35 cellular contexts compared by ENCODE assay signal in genomic region chr2:88892788-88893187, GRCh38.
"Had no signal": no experiment of that assay in that cellular context is flagged by ENCODE, and none has a peak within 500 bp of the region (broad histone marks: within the 10 kb centered on the region; RNA-seq: fewer than 3 reads in every experiment).

No MANE protein-coding gene starts in this region.

- H3K4me3 ChIP-seq: ascending aorta, cardiac muscle cell had no signal

- H3K36me3 ChIP-seq: ascending aorta, cardiac muscle cell had no signal

- H3K27ac ChIP-seq: ascending aorta, cardiac muscle cell, VCaP had no signal

- DNase-seq: activated B cell treated with CpG ODN at 0.5 μM for 24 hours; activated CD4-positive, alpha-beta memory T cell treated with anti-CD3 and anti-CD28 coated beads for 36 hours; activated CD4-positive, alpha-beta T cell treated with anti-CD3 and anti-CD28 coated beads for 4 hours; activated CD4-positive, alpha-beta T cell treated with anti-CD3 and anti-CD28 coated beads, Interleukin-2, amount 10 ng/mL, durations not matched to agents 24 days and 14 days; activated CD4-positive, alpha-beta T cell treated with anti-CD3 and anti-CD28 coated beads, Interleukin-2, amount 50 U/mL, for 1 hour; activated CD4-positive, alpha-beta T cell treated with anti-CD3 and anti-CD28 coated beads, Interleukin-2, amount 50 U/mL, for 4 hours; activated CD4-positive, CD25-positive, alpha-beta regulatory T cell treated with anti-CD3 and anti-CD28 coated beads, Interleukin-2, amount 50 U/mL, for 72 hours; activated CD8-positive, alpha-beta memory T cell treated with anti-CD3 and anti-CD28 coated beads, Interleukin-2, amount 50 U/mL, for 4 hours; activated CD8-positive, alpha-beta T cell treated with anti-CD3 and anti-CD28 coated beads for 36 hours; activated effector memory CD4-positive, alpha-beta T cell treated with Interleukin-2 at 50 U/mL for 16 hours; activated gamma-delta T cell; activated naive CD4-positive, alpha-beta T cell treated with anti-CD3 and anti-CD28 coated beads, Interleukin-2, amount 10 ng/mL, durations not matched to agents 7 days and 5 days; activated naive CD4-positive, alpha-beta T cell treated with Interleukin-2 at 50 U/mL for 16 hours; activated naive CD8-positive, alpha-beta T cell treated with anti-CD3 and anti-CD28 coated beads, Interleukin-2, amount 10 ng/mL, durations not matched to agents 7 days and 5 days; activated naive CD8-positive, alpha-beta T cell treated with anti-CD3 and anti-CD28 coated beads, Interleukin-2, amount 50 U/mL, for 24 hours; activated T-cell treated with anti-CD3 and anti-CD28 coated beads, Interleukin-2, amount 50 U/mL, for 24 hours; activated T-cell treated with anti-CD3 and anti-CD28 coated beads, Interleukin-2, amount 50 U/mL, for 48 hours; amygdala; anterior cingulate cortex; caudate nucleus; cerebellar nuclear complex; T-helper 2 cell; T-helper 9 cell had no signal

- H3K9me3 ChIP-seq: ascending aorta had no signal

- H3K9me3 Mint-ChIP-seq: activated B cell treated with CpG ODN at 0.5 μM for 24 hours; activated CD4-positive, alpha-beta memory T cell treated with anti-CD3 and anti-CD28 coated beads for 36 hours; activated CD4-positive, alpha-beta T cell treated with anti-CD3 and anti-CD28 coated beads, Interleukin-2, amount 10 ng/mL, durations not matched to agents 24 days and 14 days; activated CD8-positive, alpha-beta T cell treated with anti-CD3 and anti-CD28 coated beads for 36 hours; activated naive CD4-positive, alpha-beta T cell treated with anti-CD3 and anti-CD28 coated beads, Interleukin-2, amount 10 ng/mL, durations not matched to agents 7 days and 5 days; activated naive CD4-positive, alpha-beta T cell treated with anti-CD3 and anti-CD28 coated beads, Interleukin-2, amount 50 U/mL, for 24 hours; activated naive CD8-positive, alpha-beta T cell treated with anti-CD3 and anti-CD28 coated beads, Interleukin-2, amount 10 ng/mL, durations not matched to agents 7 days and 5 days; activated naive CD8-positive, alpha-beta T cell treated with anti-CD3 and anti-CD28 coated beads, Interleukin-2, amount 50 U/mL, for 24 hours; activated T-cell treated with anti-CD3 and anti-CD28 coated beads, Interleukin-2, amount 50 U/mL, for 24 hours; activated T-helper 2 cell treated with anti-CD3 and anti-CD28 coated beads, Interferon-gamma antibody, Interleukin-2, Interleukin-4, amounts not matched to agents 10 μg/mL and 5 μg/mL and 100 μg/mL, durations not matched to agents 14 hours and 24 hours and 36 hours; brain; central memory CD8-positive, alpha-beta T cell; T-helper 1 cell treated with Interleukin-12 subunit alpha and Interleukin-12 subunit beta and Interleukin-4 antibody, amounts not matched to agents 30 μg/mL and 1 μg/mL, for 36 hours; T-helper 2 cell treated with Interferon-gamma antibody and Interleukin-4, amounts not matched to agents 5 μg/mL and 100 μg/mL, for 36 hours had no signal

- H3K27me3 Mint-ChIP-seq: activated B cell treated with CpG ODN at 0.5 μM for 24 hours had no signal

- FAIRE-seq: bronchial epithelial cell, TTC549 had no signal

- H3K36me3 Mint-ChIP-seq: activated CD4-positive, alpha-beta memory T cell treated with anti-CD3 and anti-CD28 coated beads for 36 hours; activated naive CD4-positive, alpha-beta T cell treated with anti-CD3 and anti-CD28 coated beads, Interleukin-2, amount 10 ng/mL, durations not matched to agents 7 days and 5 days; activated naive CD4-positive, alpha-beta T cell treated with anti-CD3 and anti-CD28 coated beads, Interleukin-2, amount 50 U/mL, for 24 hours; activated naive CD8-positive, alpha-beta T cell; activated naive CD8-positive, alpha-beta T cell treated with anti-CD3 and anti-CD28 coated beads, Interleukin-2, amount 10 ng/mL, durations not matched to agents 7 days and 5 days; brain had no signal

- H3K4me1 ChIP-seq: ascending aorta had no signal

- H3K4me1 Mint-ChIP-seq: activated CD4-positive, alpha-beta T cell treated with anti-CD3 and anti-CD28 coated beads, Interleukin-2, amount 10 ng/mL, durations not matched to agents 24 days and 14 days; activated naive CD4-positive, alpha-beta T cell treated with anti-CD3 and anti-CD28 coated beads, Interleukin-2, amount 10 ng/mL, durations not matched to agents 7 days and 5 days; activated naive CD4-positive, alpha-beta T cell treated with anti-CD3 and anti-CD28 coated beads, Interleukin-2, amount 50 U/mL, for 24 hours; activated naive CD8-positive, alpha-beta T cell treated with anti-CD3 and anti-CD28 coated beads, Interleukin-2, amount 10 ng/mL, durations not matched to agents 7 days and 5 days; activated naive CD8-positive, alpha-beta T cell treated with anti-CD3 and anti-CD28 coated beads, Interleukin-2, amount 50 U/mL, for 24 hours; brain; central memory CD8-positive, alpha-beta T cell had no signal

- ATAC-seq: activated CD8-positive, alpha-beta T cell treated with anti-CD3 and anti-CD28 coated beads for 36 hours; activated naive CD8-positive, alpha-beta T cell treated with anti-CD3 and anti-CD28 coated beads, Interleukin-2, amount 50 U/mL, for 24 hours had no signal

- H3K27ac Mint-ChIP-seq: activated CD4-positive, alpha-beta memory T cell treated with anti-CD3 and anti-CD28 coated beads for 36 hours; activated CD4-positive, alpha-beta T cell treated with anti-CD3 and anti-CD28 coated beads, Interleukin-2, amount 10 ng/mL, durations not matched to agents 24 days and 14 days; activated CD8-positive, alpha-beta T cell treated with anti-CD3 and anti-CD28 coated beads for 36 hours; activated naive CD4-positive, alpha-beta T cell treated with anti-CD3 and anti-CD28 coated beads, Interleukin-2, amount 10 ng/mL, durations not matched to agents 7 days and 5 days; activated naive CD4-positive, alpha-beta T cell treated with anti-CD3 and anti-CD28 coated beads, Interleukin-2, amount 50 U/mL, for 24 hours; activated naive CD8-positive, alpha-beta T cell; activated naive CD8-positive, alpha-beta T cell treated with anti-CD3 and anti-CD28 coated beads, Interleukin-2, amount 10 ng/mL, durations not matched to agents 7 days and 5 days; activated naive CD8-positive, alpha-beta T cell treated with anti-CD3 and anti-CD28 coated beads, Interleukin-2, amount 50 U/mL, for 24 hours; activated T-cell treated with anti-CD3 and anti-CD28 coated beads, Interleukin-2, amount 50 U/mL, for 24 hours; activated T-helper 2 cell treated with anti-CD3 and anti-CD28 coated beads, Interferon-gamma antibody, Interleukin-2, Interleukin-4, amounts not matched to agents 10 μg/mL and 5 μg/mL and 100 μg/mL, durations not matched to agents 14 hours and 24 hours and 36 hours; brain; T-helper 1 cell treated with Interleukin-12 subunit alpha and Interleukin-12 subunit beta and Interleukin-4 antibody, amounts not matched to agents 30 μg/mL and 1 μg/mL, for 36 hours; T-helper 2 cell treated with Interferon-gamma antibody and Interleukin-4, amounts not matched to agents 5 μg/mL and 100 μg/mL, for 36 hours had no signal

- H3K4me3 Mint-ChIP-seq: activated B cell treated with CpG ODN at 0.5 μM for 24 hours; activated CD4-positive, alpha-beta memory T cell treated with anti-CD3 and anti-CD28 coated beads for 36 hours; activated CD4-positive, alpha-beta T cell treated with anti-CD3 and anti-CD28 coated beads, Interleukin-2, amount 10 ng/mL, durations not matched to agents 24 days and 14 days; activated CD8-positive, alpha-beta T cell treated with anti-CD3 and anti-CD28 coated beads for 36 hours; activated naive CD4-positive, alpha-beta T cell treated with anti-CD3 and anti-CD28 coated beads, Interleukin-2, amount 10 ng/mL, durations not matched to agents 7 days and 5 days; activated naive CD4-positive, alpha-beta T cell treated with anti-CD3 and anti-CD28 coated beads, Interleukin-2, amount 50 U/mL, for 24 hours; activated naive CD8-positive, alpha-beta T cell; activated naive CD8-positive, alpha-beta T cell treated with anti-CD3 and anti-CD28 coated beads, Interleukin-2, amount 10 ng/mL, durations not matched to agents 7 days and 5 days; activated naive CD8-positive, alpha-beta T cell treated with anti-CD3 and anti-CD28 coated beads, Interleukin-2, amount 50 U/mL, for 24 hours; activated T-cell treated with anti-CD3 and anti-CD28 coated beads, Interleukin-2, amount 50 U/mL, for 24 hours; brain; central memory CD8-positive, alpha-beta T cell; T-helper 1 cell treated with Interleukin-12 subunit alpha and Interleukin-12 subunit beta and Interleukin-4 antibody, amounts not matched to agents 30 μg/mL and 1 μg/mL, for 36 hours; T-helper 2 cell treated with Interferon-gamma antibody and Interleukin-4, amounts not matched to agents 5 μg/mL and 100 μg/mL, for 36 hours had no signal
